Comparison of ENCODE assay signal across 16 cellular contexts in genomic region chr18:7666195-7666776, GRCh38.
A peak's percentile ranks its signal among the peaks of the same experiment; 100 is the strongest.
DNase-seq lines count a peak whose midpoint lies in the region; ATAC-seq and TF ChIP-seq lines count a peak whose summit lies in the region.
"Had no signal": no experiment of that assay in that cellular context is flagged by ENCODE, and none has a peak within 500 bp of the region (broad histone marks: within the 10 kb centered on the region; RNA-seq: fewer than 3 reads in every experiment).

No MANE protein-coding gene starts in this region.

- peaks cover 9% of the 10 kb centered on the region for H3K4me1 Mint-ChIP-seq in osteocyte (ENCODE audit: unreplicated experiment)
- H3K4me1 Mint-ChIP-seq: CD4-positive, CD25-positive, alpha-beta regulatory T cell had no signal

- H3K36me3 ChIP-seq in H7 (replicated peaks; ENCODE audit: control insufficient read depth, insufficient read depth, low read length) = no peaks in the 10 kb centered on the region

- no peak overlapping the region for H3K4me3 Mint-ChIP-seq in osteocyte (ENCODE audit: unreplicated experiment)

- H3K9me3 Mint-ChIP-seq in osteocyte (ENCODE audit: unreplicated experiment) = no peaks in the 10 kb centered on the region
- H3K9me3 Mint-ChIP-seq: CD4-positive, CD25-positive, alpha-beta regulatory T cell had no signal

- H3K4me1 ChIP-seq in foreskin keratinocyte = no peaks in the 10 kb centered on the region

- no peak overlapping the region for H3K4me3 ChIP-seq in H7 (ENCODE audit: insufficient read depth, low read depth, low read length)
- H3K4me3 ChIP-seq: K562 had no signal

- H3K27ac ChIP-seq in foreskin keratinocyte = no peak overlapping the region
- H3K27ac ChIP-seq: RWPE1 had no signal

- TF ChIP-seq CTCF in foreskin keratinocyte (conservative IDR thresholded peaks at IDR 0.05) = peak; percentile 4
- TF ChIP-seq CTCF in osteocyte (IDR thresholded peaks at IDR 0.05) = peak; percentile 8
- no peak for TF ChIP-seq CTCF in omental fat pad (IDR thresholded peaks at IDR 0.05)

- no peaks in the 10 kb centered on the region for H3K27me3 ChIP-seq in H7 (ENCODE audit: control insufficient read depth, insufficient read depth, low read length)
- no peaks in the 10 kb centered on the region for H3K27me3 ChIP-seq in foreskin keratinocyte

- ATAC-seq in foreskin keratinocyte (no peak), omental fat pad (ENCODE audit: low FRiP score) (no peak), GM18520 (IDR thresholded peaks at IDR 0.05; ENCODE audit: unreplicated experiment) (no peak)
- ATAC-seq: K562 had no signal

- H3K27me3 Mint-ChIP-seq in osteocyte (ENCODE audit: unreplicated experiment) = no peaks in the 10 kb centered on the region
- H3K27me3 Mint-ChIP-seq: CD4-positive, CD25-positive, alpha-beta regulatory T cell had no signal

- no peak overlapping the region for H3K27ac Mint-ChIP-seq in osteocyte (ENCODE audit: unreplicated experiment)
- H3K27ac Mint-ChIP-seq: CD4-positive, CD25-positive, alpha-beta regulatory T cell had no signal

- DNase-seq in H7 = peak; percentile 56
- peak; percentile 6 for DNase-seq in NAMALWA (ENCODE audit: low spot score)
- no peak for DNase-seq in foreskin keratinocyte
- no peak for DNase-seq in osteocyte (ENCODE audit: extremely low spot score, unreplicated experiment)
- no peak for DNase-seq in omental fat pad (ENCODE audit: low spot score)
- DNase-seq in HUDEP-2 (lab: John Stamatoyannopoulos, UW; ENCODE audit: unreplicated experiment in 76 of 76) = no peak
- DNase-seq: AML-193; CD4-positive, CD25-positive, alpha-beta regulatory T cell; GOT3; NCI-H1092; NCI-H345; NCI-H526 treated with DMSO at 0.1 percent for 48 hours; NK-92 treated with Interleukin-12 subunit alpha and Interleukin-12 subunit beta, amount 100 ng/mL, for 24 hours had no signal

- H3K36me3 Mint-ChIP-seq in osteocyte (ENCODE audit: unreplicated experiment) = no peaks in the 10 kb centered on the region
- H3K36me3 Mint-ChIP-seq: CD4-positive, CD25-positive, alpha-beta regulatory T cell had no signal

Comparison
In these comparisons a context has a peak if more than half of its experiments do, and no peak if none do; other contexts are left out.
1. DNase-seq: peak in H7 (single experiment) and NAMALWA (single experiment); none in foreskin keratinocyte (0 of 2), osteocyte (single experiment), omental fat pad (single experiment) and HUDEP-2 (0 of 76).
2. CTCF ChIP-seq: peak in foreskin keratinocyte (single experiment) and osteocyte (single experiment); none in omental fat pad (0 of 3).